In genomic region chr13:64311948-64312347, GRCh38 we compare ENCODE assay signal across 3 cellular contexts.
A peak's percentile ranks its signal among the peaks of the same experiment; 100 is the strongest.
TF ChIP-seq lines count a peak whose summit lies in the region.

No MANE protein-coding gene starts in this region.

TF ChIP-seq in A549, 52 proteins besides CTCF, POLR2A, EP300 and RAD21:
- peak; percentile 58 for TF ChIP-seq NFE2L2 (conservative IDR thresholded peaks at IDR 0.05; ENCODE audit: low read length)
- peak; percentile 87 for TF ChIP-seq MAFK (IDR thresholded peaks at IDR 0.05; ENCODE audit: partially characterized antibody)
- TF ChIP-seq MYC (IDR thresholded peaks at IDR 0.05; ENCODE audit: borderline replicate concordance, low read length) = no peak

TF ChIP-seq in IMR-90, 13 proteins besides CTCF, POLR2A, EP300 and RAD21:
- no peak for TF ChIP-seq RCOR1 (IDR thresholded peaks at IDR 0.05; ENCODE audit: insufficient replicate concordance, low read length)
- peak; percentile 86 for TF ChIP-seq NFE2L2 (IDR thresholded peaks at IDR 0.05; ENCODE audit: low read depth, low read length)
- peak; percentile 97 for TF ChIP-seq MAFK (IDR thresholded peaks at IDR 0.05; ENCODE audit: low read depth, low read length)

TF ChIP-seq in K562, 482 proteins besides CTCF, POLR2A, EP300 and RAD21:
- TF ChIP-seq MAFG (tag; conservative IDR thresholded peaks at IDR 0.05) (peak; percentile 77), C11orf30 (IDR thresholded peaks at IDR 0.05; ENCODE audit: low read depth) (0 out of 2 replicates have a peak, but pooled peaks have one; percentile 38), ZFP1 (CRISPR knock-in tag; IDR thresholded peaks at IDR 0.05) (0 out of 2 replicates have a peak, but pooled peaks have one; percentile 59), ZNF316 (IDR thresholded peaks at IDR 0.05) (peak; percentile 71), SPI1 (IDR thresholded peaks at IDR 0.05; ENCODE audit: borderline replicate concordance, low read depth, low read length) (no peak), HBP1 (CRISPR knock-in tag; IDR thresholded peaks at IDR 0.05) (no peak), MAFF (IDR thresholded peaks at IDR 0.05; ENCODE audit: low read length) (peak; percentile 62; the same call in 1 of the 2 replicates), MAFK (IDR thresholded peaks at IDR 0.05; ENCODE audit: low read length) (peak; percentile 67)
